Comparison of ENCODE assay signal across 16 cellular contexts in genomic region chr11:120186408-120186798, GRCh38. TPM values are rescaled to one million over a fixed set of nuclear protein-coding genes. Genes with fewer than 3 reads are reported as not detected.
A peak's percentile ranks its signal among the peaks of the same experiment; 100 is the strongest.
DNase-seq lines count a peak whose midpoint lies in the region; ATAC-seq and TF ChIP-seq lines count a peak whose summit lies in the region.
"Had no signal": no experiment of that assay in that cellular context is flagged by ENCODE, and none has a peak within 500 bp of the region (broad histone marks: within the 10 kb centered on the region; RNA-seq: fewer than 3 reads in every experiment).

No MANE protein-coding gene starts in this region.

- ATAC-seq in GM18498 (IDR thresholded peaks at IDR 0.05; ENCODE audit: unreplicated experiment): no peak
- ATAC-seq in HG03139 (IDR thresholded peaks at IDR 0.05; ENCODE audit: unreplicated experiment): no peak
- ATAC-seq in HG03521 (IDR thresholded peaks at IDR 0.05; ENCODE audit: unreplicated experiment): no peak
- ATAC-seq: HCT116 had no signal

- H3K9ac ChIP-seq in liver (ENCODE audit: low read depth in 1 of 2, low read length in 2 of 2) (peak overlapping the region in 1 of 2 donors; percentile 47), skeletal muscle tissue (ENCODE audit: low read depth in 1 of 3, low read length in 3 of 3) (peak overlapping the region in 1 of 3 donors; percentile 45)

- H3K4me3 ChIP-seq in AG04450 (ENCODE audit: low read depth, low read length) (no peak overlapping the region), liver (ENCODE audit: low read depth in 1 of 3, low read length in 3 of 3) (no peak overlapping the region), skeletal muscle tissue (ENCODE audit: low read length in 3 of 3) (no peak overlapping the region)
- H3K4me3 ChIP-seq: SJSA1 had no signal

- H3K27me3 ChIP-seq in AG04450 (ENCODE audit: control insufficient read depth, insufficient read depth, low read length): peaks cover 8% of the 10 kb centered on the region
- H3K27me3 ChIP-seq in liver (ENCODE audit: control insufficient read depth in 4 of 4, insufficient read depth in 4 of 4, low read length in 3 of 4): no peaks in the 10 kb centered on the region
- H3K27me3 ChIP-seq in skeletal muscle tissue (ENCODE audit: control insufficient read depth in 3 of 3, insufficient read depth in 3 of 3, low read length in 3 of 3): peaks cover 4 to 25% (median 8%) of the 10 kb centered on the region in 3 donors
- H3K27me3 ChIP-seq: SJSA1 had no signal

- CTCF ChIA-PET in AG04450 (lab: Charles Lee): interaction anchor here (1.2 to 2.5 kb wide), 2 partner anchors 18 to 116 kb away, joined by 3 to 9 read pairs; no protein-coding TSS in a partner anchor

- POLR2A ChIA-PET in AG04450 (lab: Yijun Ruan, JAX): no interaction called here

- no peak for TF ChIP-seq CTCF in AG04450 (IDR thresholded peaks at IDR 0.05; ENCODE audit: low read depth, low read length)
- TF ChIP-seq CTCF in liver (IDR thresholded peaks at IDR 0.05; ENCODE audit: low read depth, low read length, missing input control): no peak

- peaks cover 18 to 87% (median 73%) of the 10 kb centered on the region in 4 donors for H3K4me1 ChIP-seq in liver (ENCODE audit: control insufficient read depth in 4 of 4, insufficient read depth in 4 of 4, low read length in 3 of 4)
- peaks cover 36 to 51% (median 42%) of the 10 kb centered on the region in 3 donors for H3K4me1 ChIP-seq in skeletal muscle tissue (ENCODE audit: control insufficient read depth in 3 of 3, insufficient read depth in 3 of 3, low read length in 3 of 3)

- TF ChIP-seq RAD21 in liver (IDR thresholded peaks at IDR 0.05): no peak

- no peak for DNase-seq in AG04450 (ENCODE audit: low read depth, low spot score)
- no peak for DNase-seq in activated CD4-positive, alpha-beta T cell treated with anti-CD3 and anti-CD28 coated beads for 4 hours
- DNase-seq: anterior cingulate cortex, hippocampal formation, mesendoderm, NCI-H1105 treated with DMSO at 0.1 percent for 48 hours, retina had no signal

- H3K36me3 ChIP-seq in liver (ENCODE audit: control insufficient read depth in 4 of 4, insufficient read depth in 3 of 4, low read depth in 1 of 4, low read length in 3 of 4) (no peaks in the 10 kb centered on the region), skeletal muscle tissue (ENCODE audit: control insufficient read depth in 3 of 3, insufficient read depth in 3 of 3, low read length in 3 of 3) (no peaks in the 10 kb centered on the region)
- H3K36me3 ChIP-seq: SJSA1 had no signal

- H3K9me3 ChIP-seq in AG04450 (ENCODE audit: control insufficient read depth, insufficient read depth, low read length) (no peaks in the 10 kb centered on the region), liver (ENCODE audit: control insufficient read depth in 4 of 4, low read length in 3 of 4) (no peaks in the 10 kb centered on the region), skeletal muscle tissue (ENCODE audit: control insufficient read depth in 3 of 3, low read length in 3 of 3) (no peaks in the 10 kb centered on the region)
- H3K9me3 ChIP-seq: SJSA1 had no signal

- H3K27ac ChIP-seq in AG04450 (ENCODE audit: low read depth, low read length): peak overlapping the region; percentile 31
- H3K27ac ChIP-seq in angular gyrus (ENCODE audit: low read depth, low read length): peak overlapping the region; percentile 16
- H3K27ac ChIP-seq in liver (ENCODE audit: low read depth in 1 of 2, low read length in 2 of 2): peak overlapping the region; percentile 95 to 96
- H3K27ac ChIP-seq in skeletal muscle tissue (ENCODE audit: low read depth, low read length): peak overlapping the region; percentile 81
- H3K27ac ChIP-seq: SJSA1 had no signal

TF ChIP-seq in liver, 16 proteins besides CTCF, POLR2A, EP300 and RAD21:
- TF ChIP-seq TAF1 (conservative IDR thresholded peaks at IDR 0.05): no peak
- no peak for TF ChIP-seq NR2F2 (IDR thresholded peaks at IDR 0.05)
- TF ChIP-seq RXRA (IDR thresholded peaks at IDR 0.05): no peak
- no peak for TF ChIP-seq EGR1 (IDR thresholded peaks at IDR 0.05; ENCODE audit: low read depth in 2 of 2)

RNA-seq across cellular contexts. Expression of gene OAF, which starts 24.4 kb away (rescaled TPM):
- polyA plus RNA-seq in AG04450 (2011; rRNA removed) (26.6 and 37.0 TPM in 2 replicates), liver (100 to 1,000 TPM in 1 of 2 donors, 10 to 100 TPM in 1; 74.6 to 151 TPM)
- polyA minus RNA-seq in AG04450 (2011; rRNA and poly(A)+ RNA removed): 17.3 and 23.6 TPM in 2 replicates
- total RNA-seq in liver (10 to 100 TPM; 15.0 to 89.4 TPM), skeletal muscle tissue (13.6 TPM)

RNA-seq across cellular contexts. Expression of gene TRIM29, which starts 48.5 kb away (rescaled TPM):
- 0.07 TPM in 1 of 2 replicates, not detected in the other for polyA plus RNA-seq in AG04450 (2011; rRNA removed)
- not detected in 2 replicates for polyA minus RNA-seq in AG04450 (2011; rRNA and poly(A)+ RNA removed)
- total RNA-seq in liver: under 1 TPM; 0.33 to 0.37 TPM
- polyA plus RNA-seq in liver: under 1 TPM; 0.22 to 0.89 TPM
- total RNA-seq in skeletal muscle tissue: 0.52 TPM
- total RNA-seq: endodermal cell, SJSA1 had no signal

RNA-seq across cellular contexts. Expression of gene POU2F3, which starts 53.5 kb away (rescaled TPM):
- polyA plus RNA-seq in AG04450 (2011; rRNA removed): 0.05 TPM in 1 of 2 replicates, not detected in the other
- polyA minus RNA-seq in AG04450 (2011; rRNA and poly(A)+ RNA removed): not detected in 2 replicates
- total RNA-seq in liver: not detected
- not detected for polyA plus RNA-seq in liver
- total RNA-seq in skeletal muscle tissue: not detected
- total RNA-seq: SJSA1 had no signal

Comparison
In these comparisons a context has a peak if more than half of its experiments do, and no peak if none do; other contexts are left out.
1. H3K27ac ChIP-seq: peak in every context shown above with its lines; median percentile 96 in liver; 81 in skeletal muscle tissue; 31 in AG04450; 16 in angular gyrus.